Comparison of ENCODE assay signal across 31 cellular contexts in the genomic region with DNA sequence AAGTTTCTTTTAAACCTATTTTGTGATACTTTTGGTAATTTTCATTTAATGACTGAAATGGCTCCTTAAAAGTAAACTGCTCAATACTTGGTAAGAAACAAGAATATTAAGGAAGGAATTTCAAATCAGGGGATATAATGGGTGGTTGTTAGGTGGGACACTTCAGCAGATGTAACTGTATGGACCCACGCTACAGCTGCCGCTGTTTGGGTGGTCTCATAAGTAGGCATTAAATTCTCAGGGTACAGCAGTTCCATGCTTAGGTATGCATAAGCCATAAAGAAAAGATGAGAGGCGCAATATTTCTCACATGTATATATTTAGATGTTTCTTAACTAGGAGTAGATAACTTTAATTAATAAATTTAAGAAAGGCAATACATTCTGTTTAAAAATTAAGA. TPM values are rescaled to one million over a fixed set of nuclear protein-coding genes. Genes with fewer than 3 reads are reported as not detected.
"Had no signal": no experiment of that assay in that cellular context is flagged by ENCODE, and none has a peak within 500 bp of the region (broad histone marks: within the 10 kb centered on the region; RNA-seq: fewer than 3 reads in every experiment).

No MANE protein-coding gene starts in this region.

- ATAC-seq: effector memory CD8-positive, alpha-beta T cell; esophagus mucosa; gastrocnemius medialis; heart right ventricle; left colon; left lobe of liver; lower lobe of right lung; mucosa of descending colon; naive thymus-derived CD8-positive, alpha-beta T cell had no signal

- H3K36me3 ChIP-seq: colonic mucosa, esophagus squamous epithelium, gastrocnemius medialis, heart right ventricle, left ventricle myocardium inferior, lower lobe of right lung had no signal

- H3K9me3 ChIP-seq: colonic mucosa, esophagus squamous epithelium, gastrocnemius medialis, left ventricle myocardium inferior, lower lobe of right lung, mucosa of descending colon had no signal

- H3K4me3 ChIP-seq: colonic mucosa, esophagus squamous epithelium, gastrocnemius medialis, heart right ventricle, left ventricle myocardium inferior, lower lobe of right lung, mucosa of descending colon had no signal

- H3K27ac ChIP-seq: colonic mucosa, epithelial cell of prostate, esophagus squamous epithelium, gastrocnemius medialis, heart right ventricle, left ventricle myocardium inferior, lower lobe of right lung had no signal

- DNase-seq: colonic mucosa; cortex of kidney; effector CD8-positive, alpha-beta T cell; effector memory CD8-positive, alpha-beta T cell; endodermal cell; erythroblast; esophagus squamous epithelium; foreskin fibroblast; foreskin melanocyte; gastrocnemius medialis; glutamatergic neuron; head of caudate nucleus; heart right ventricle; hypothalamus; immature natural killer cell; islet precursor cell; kidney; kidney glomerular epithelial cell; left colon; left ventricle myocardium inferior; lower lobe of right lung; mesenchymal stem cell; mucosa of descending colon; naive B cell; naive thymus-derived CD8-positive, alpha-beta T cell had no signal

RNA-seq across cellular contexts. Expression of gene COL19A1, which starts 35.0 kb away (rescaled TPM):
- total RNA-seq: glomerular endothelial cell, lower lobe of right lung, lung microvascular endothelial cell, mesenteric fat pad had no signal
